9 cellular contexts compared by ENCODE assay signal in the genomic region with DNA sequence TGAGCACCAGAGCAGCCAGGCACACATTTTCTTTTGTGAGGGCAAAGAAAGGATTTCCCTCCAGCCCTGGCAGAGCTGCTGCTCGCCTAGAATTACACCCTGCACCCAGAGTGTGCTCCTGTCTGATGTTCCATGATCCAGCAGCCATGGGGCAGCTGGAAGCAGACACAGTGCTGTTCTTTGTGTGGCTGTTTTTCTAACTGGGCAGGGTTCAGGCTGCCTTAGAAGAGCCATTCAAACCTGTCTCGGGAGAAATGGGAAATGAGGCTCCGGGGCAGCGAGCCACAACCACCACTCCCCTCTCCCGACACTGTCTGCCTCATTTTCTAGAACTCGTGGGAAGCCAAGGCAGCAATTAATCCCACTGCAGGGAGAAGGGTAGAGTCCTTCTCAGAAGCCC. TPM values are rescaled to one million over a fixed set of nuclear protein-coding genes. Genes with fewer than 3 reads are reported as not detected.
DNase-seq lines count a peak whose midpoint lies in the region; ATAC-seq and TF ChIP-seq lines count a peak whose summit lies in the region.
"Had no signal": no experiment of that assay in that cellular context is flagged by ENCODE, and none has a peak within 500 bp of the region (broad histone marks: within the 10 kb centered on the region; RNA-seq: fewer than 3 reads in every experiment).

No MANE protein-coding gene starts in this region.

- H3K9ac ChIP-seq in Karpas-422 (ENCODE audit: low read length): no peak overlapping the region

- no peaks in the 10 kb centered on the region for H3K9me3 ChIP-seq in Karpas-422 (ENCODE audit: low read length)
- peaks cover 0 to 11% (median 7%) of the 10 kb centered on the region in 8 donors for H3K9me3 ChIP-seq in spleen

- no peak overlapping the region for H3K4me2 ChIP-seq in Karpas-422 (ENCODE audit: low read depth, low read length, poor library complexity, severe bottlenecking)

- TF ChIP-seq POLR2A in spleen (IDR thresholded peaks at IDR 0.05): no peak

- no peak overlapping the region for H2AFZ ChIP-seq in Karpas-422 (ENCODE audit: low read length)

- TF ChIP-seq CTCF in spleen (IDR thresholded peaks at IDR 0.05 in 8 of 11, conservative IDR thresholded peaks at IDR 0.05 in 3 of 11): no peak

- no peaks in the 10 kb centered on the region for H3K27me3 ChIP-seq in Karpas-422 (ENCODE audit: low read length)
- no peaks in the 10 kb centered on the region for H3K27me3 ChIP-seq in spleen (replicated peaks in 1 of 7)

- H3K4me1 ChIP-seq in Karpas-422 (ENCODE audit: low read length) (no peaks in the 10 kb centered on the region), spleen (peaks cover 22 to 88% (median 60%) of the 10 kb centered on the region in 6 donors)

- 62 to 81% (median 79%) methylated on average over 6 of the region's 6 CpGs for WGBS in spleen, 5 donors

- intact Hi-C loops in left colon (cut with DNase I, micrococcal nuclease): no loop called here
- intact Hi-C loops in spleen (cut with DNase I; ENCODE audit: low total_unique reads): no loop called here

- no peaks in the 10 kb centered on the region for H4K20me1 ChIP-seq in Karpas-422 (ENCODE audit: insufficient read depth, low read depth, low read length)

- H3K79me2 ChIP-seq in Karpas-422 (ENCODE audit: low read length): no peaks in the 10 kb centered on the region

- H3K36me3 ChIP-seq in Karpas-422 (ENCODE audit: insufficient read depth, low read length) (no peaks in the 10 kb centered on the region), spleen (peaks cover 6 to 75% (median 38%) of the 10 kb centered on the region in 6 donors)

- H3K27ac ChIP-seq in Karpas-422 (ENCODE audit: low read length): no peak overlapping the region
- H3K27ac ChIP-seq in spleen: peak overlapping the region in 5 of 8 donors; percentile 47 to 87 (median 80)
- H3K27ac ChIP-seq: WERI-Rb-1 had no signal

- ATAC-seq in left colon: peak; percentile 57
- ATAC-seq in HG03196 (IDR thresholded peaks at IDR 0.05; ENCODE audit: unreplicated experiment): no peak
- ATAC-seq in GM21526 (IDR thresholded peaks at IDR 0.05; ENCODE audit: low FRiP score, unreplicated experiment): no peak

- DNase-seq in Karpas-422 (peak; percentile 9), astrocyte of the hippocampus (ENCODE audit: low read depth, low spot score) (peak; percentile 40), left colon (no peak), spleen (peak; percentile 21), DMS153 (lab: John Stamatoyannopoulos, UW) (no peak), T1000 (lab: John Stamatoyannopoulos, UW) (no peak)
- DNase-seq: WERI-Rb-1 had no signal

- no peaks in the 10 kb centered on the region for H3K9me2 ChIP-seq in Karpas-422 (replicated peaks; ENCODE audit: insufficient read depth, low read length)

- H3K4me3 ChIP-seq in Karpas-422 (ENCODE audit: low read length): no peak overlapping the region
- H3K4me3 ChIP-seq in spleen: peak overlapping the region in 1 of 8 donors; percentile 21

RNA-seq across cellular contexts. Expression of a gene that starts 28.9 kb away (rescaled TPM):
- total RNA-seq in Karpas-422 (2014; rRNA removed; shearing (Covaris generic); ENCODE audit: low replicate concordance): 2.6 TPM in 1 of 2 replicates, not detected in the other
- total RNA-seq in left colon (100 to 1,000 TPM; 171 to 240 TPM), spleen (100 to 1,000 TPM; 114 to 312 (median 190) TPM)
- polyA plus RNA-seq in spleen: 10 to 100 TPM; 55.8 to 87.4 (median 58.9) TPM

Comparison
In these comparisons a context has a peak if more than half of its experiments do, and no peak if none do; other contexts are left out.
1. DNase-seq: peak in Karpas-422 (single experiment), astrocyte of the hippocampus (single experiment) and spleen (single experiment); none in left colon (0 of 2), DMS153 (single experiment) and T1000 (single experiment).
2. RNA of a gene that starts 28.9 kb away (total RNA-seq): 171 to 240 TPM in left colon and 114 to 312 TPM in spleen; 2.6 TPM in Karpas-422; every median in the first group is over 10 times any median in the second.